In genomic region chr5:9524941-9525340, GRCh38 we compare ENCODE assay signal across 24 cellular contexts. TPM values are rescaled to one million over a fixed set of nuclear protein-coding genes. Genes with fewer than 3 reads are reported as not detected.
"Had no signal": no experiment of that assay in that cellular context is flagged by ENCODE, and none has a peak within 500 bp of the region (broad histone marks: within the 10 kb centered on the region; RNA-seq: fewer than 3 reads in every experiment).

No MANE protein-coding gene starts in this region.

- H3K27me3 ChIP-seq: breast epithelium had no signal

- H3K4me3 ChIP-seq: breast epithelium had no signal

- H3K36me3 ChIP-seq: breast epithelium had no signal

- DNase-seq: activated CD4-positive, alpha-beta T cell treated with anti-CD3 and anti-CD28 coated beads for 48 hours; activated CD4-positive, alpha-beta T cell treated with anti-CD3 and anti-CD28 coated beads, Interleukin-2, amount 50 U/mL, for 4 hours; activated CD4-positive, CD25-positive, alpha-beta regulatory T cell treated with anti-CD3 and anti-CD28 coated beads, Interleukin-2, amount 50 U/mL, for 72 hours; activated CD8-positive, alpha-beta memory T cell treated with anti-CD3 and anti-CD28 coated beads, Interleukin-2, amount 50 U/mL, for 48 hours; activated CD8-positive, alpha-beta T cell treated with anti-CD3 and anti-CD28 coated beads, Interleukin-2, amount 10 ng/mL, durations not matched to agents 7 days and 5 days; activated naive CD4-positive, alpha-beta T cell; activated T-cell treated with anti-CD3 and anti-CD28 coated beads, Interleukin-2, amount 50 U/mL, for 1 hour; aorta; caudate nucleus; Kasumi-1; KBM-7; NCI-H1105 treated with DMSO at 0.1 percent for 48 hours; NCI-H146; NCI-H187 treated with DMSO at 0.1 percent for 48 hours; NCI-H2107; NCI-H2171 treated with DMSO at 0.1 percent for 48 hours; NCI-H226; NCI-H524 treated with DMSO at 0.1 percent for 48 hours; PC-3; SHP77 treated with DMSO at 0.1 percent for 48 hours; T-helper 17 cell; T-helper 9 cell had no signal

- H3K4me1 ChIP-seq: breast epithelium had no signal

- ATAC-seq: activated CD8-positive, alpha-beta T cell treated with anti-CD3 and anti-CD28 coated beads, Interleukin-2, amount 10 ng/mL, durations not matched to agents 7 days and 5 days; PC-3; T-helper 17 cell; WTC11 had no signal

- H3K9me3 ChIP-seq: breast epithelium had no signal

- H3K27ac ChIP-seq: breast epithelium had no signal

RNA-seq across cellular contexts. Expression of gene SEMA5A, which starts 20.9 kb away (rescaled TPM):
- total RNA-seq: activated CD8-positive, alpha-beta T cell treated with anti-CD3 and anti-CD28 coated beads, Interleukin-2, amount 10 ng/mL, durations not matched to agents 7 days and 5 days had no signal
